8 cellular contexts compared by ENCODE assay signal in genomic region chr1:228664399-228664914, GRCh38.
DNase-seq lines count a peak whose midpoint lies in the region; ATAC-seq, FAIRE-seq and TF ChIP-seq lines count a peak whose summit lies in the region.

No MANE protein-coding gene starts in this region.

- H2AK5ac ChIP-seq in H1 (ENCODE audit: low read depth, low read length) = no peak overlapping the region

- H3K4me1 ChIP-seq in H1 (replicated peaks in 1 of 4; ENCODE audit: control insufficient read depth in 3 of 4, insufficient read depth in 4 of 4, low read length in 3 of 4) = peaks cover 0 to 2% (median 0%) of the 10 kb centered on the region in 4 experiments; a peak in 1 of 7 replicates

- H2BK12ac ChIP-seq in H1 (ENCODE audit: low read depth, low read length) = no peak overlapping the region

- WGBS in H1 (ENCODE audit: extremely low coverage in 1 of 2, insufficient coverage in 1 of 2, insufficient read length in 1 of 2, insufficient replicate concordance in 2 of 2, low coverage in 1 of 2, low lambda C conversion rate in 2 of 2, missing lambda C conversion rate in 1 of 2), 2 experiments = 51% methylated on average over 14 of the region's 14 CpGs; no CpG with 5 or more reads in 1 of the 2 experiments

- H4K5ac ChIP-seq in H1 (ENCODE audit: insufficient read length, low read depth, low read length) = no peak overlapping the region

- H3K9me3 Mint-ChIP-seq in CD14-positive monocyte (peaks cover 0 to 7% (median 3%) of the 10 kb centered on the region in 7 donors), mesothelial cell of epicardium (peaks cover 7% of the 10 kb centered on the region)
- no peaks in the 10 kb centered on the region for H3K9me3 Mint-ChIP-seq in activated CD8-positive, alpha-beta T cell treated with anti-CD3 and anti-CD28 coated beads for 36 hours

- H3K79me1 ChIP-seq in H1 (ENCODE audit: low read depth, low read length) = no peaks in the 10 kb centered on the region

- no peak overlapping the region for H3K23ac ChIP-seq in H1 (ENCODE audit: insufficient read length)

- no peaks in the 10 kb centered on the region for H3K23me2 ChIP-seq in H1 (ENCODE audit: low read depth, low read length)

- no peaks in the 10 kb centered on the region for H3K36me3 ChIP-seq in H1 (ENCODE audit: control insufficient read depth in 2 of 4, insufficient read depth in 4 of 4, low read length in 3 of 4)

- POLR2A ChIA-PET in activated CD8-positive, alpha-beta T cell treated with anti-CD3 and anti-CD28 coated beads for 36 hours (lab: Charles Lee) = no interaction called here
- POLR2A ChIA-PET in H1 (lab: Charles Lee; ENCODE audit: partially characterized antibody) = interaction anchor here (1.5 kb wide), 1 partner anchor 590 kb away, joined by 3 read pairs; no protein-coding TSS in a partner anchor

- H4K91ac ChIP-seq in H1 (replicated peaks; ENCODE audit: insufficient read length, low read length) = no peak overlapping the region

- H3K4me3 ChIP-seq in H1 (ENCODE audit: extremely low read depth in 1 of 4, insufficient read depth in 2 of 4, low read depth in 3 of 4, low read length in 4 of 4) = no peak overlapping the region

- no peak overlapping the region for H2BK15ac ChIP-seq in H1 (ENCODE audit: low read length)

- H3K4me3 Mint-ChIP-seq in CD14-positive monocyte (no peak overlapping the region), mesothelial cell of epicardium (no peak overlapping the region)
- no peak overlapping the region for H3K4me3 Mint-ChIP-seq in activated CD8-positive, alpha-beta T cell treated with anti-CD3 and anti-CD28 coated beads for 36 hours

- no peak overlapping the region for H3K56ac ChIP-seq in H1 (replicated peaks; ENCODE audit: insufficient read length, low read depth, low read length)

- DNase-seq in CD14-positive monocyte (ENCODE audit: low spot score) = peak; percentile 58
- DNase-seq in HPDE6-E6E7 (ENCODE audit: extremely low spot score) = peak; percentile 53
- DNase-seq in NCI-H82 treated with DMSO at 0.1 percent for 48 hours (lab: John Stamatoyannopoulos, UW; ENCODE audit: unreplicated experiment) = peak; percentile 75
- peak; percentile 88 for DNase-seq in activated CD8-positive, alpha-beta T cell treated with anti-CD3 and anti-CD28 coated beads for 36 hours
- peak; percentile 53 to 91 for DNase-seq in H1 (ENCODE audit: low read depth in 1 of 2, low spot score in 2 of 2)
- DNase-seq in mesothelial cell of epicardium (ENCODE audit: low spot score in 2 of 2, unreplicated experiment in 2 of 2) = peak; percentile 57 to 85
- DNase-seq in stimulated activated CD8-positive, alpha-beta memory T cell treated with anti-CD3 and anti-CD28 coated beads, Interleukin-4, amount 100 ng/mL, for 24 hours (ENCODE audit: low read depth) = peak; percentile 62

- H2BK5ac ChIP-seq in H1 (ENCODE audit: low read depth, low read length) = no peak overlapping the region

- TF ChIP-seq CTCF in CD14-positive monocyte (IDR thresholded peaks at IDR 0.05) (peak; percentile 88), H1 (IDR thresholded peaks at IDR 0.05; ENCODE audit: control extremely low read depth in 1 of 3, insufficient read depth in 1 of 3, low read depth in 1 of 3, low read length in 3 of 3) (peak; percentile 34 to 71 (median 64)), mesothelial cell of epicardium (IDR thresholded peaks at IDR 0.05; ENCODE audit: unreplicated experiment) (peak; percentile 85)
- TF ChIP-seq CTCF in activated CD8-positive, alpha-beta T cell treated with anti-CD3 and anti-CD28 coated beads for 36 hours (IDR thresholded peaks at IDR 0.05) = peak; percentile 91

- no peak overlapping the region for H3K4ac ChIP-seq in H1 (replicated peaks; ENCODE audit: insufficient read length, low read depth, low read length)

- H3K36me3 Mint-ChIP-seq in CD14-positive monocyte = no peaks in the 10 kb centered on the region
- H3K36me3 Mint-ChIP-seq in activated CD8-positive, alpha-beta T cell treated with anti-CD3 and anti-CD28 coated beads for 36 hours (ENCODE audit: low read depth) = no peaks in the 10 kb centered on the region
- no peaks in the 10 kb centered on the region for H3K36me3 Mint-ChIP-seq in mesothelial cell of epicardium

- H3K27ac Mint-ChIP-seq in CD14-positive monocyte = no peak overlapping the region
- H3K27ac Mint-ChIP-seq in activated CD8-positive, alpha-beta T cell treated with anti-CD3 and anti-CD28 coated beads for 36 hours = no peak overlapping the region
- H3K27ac Mint-ChIP-seq in mesothelial cell of epicardium = no peak overlapping the region

- H3K4me1 Mint-ChIP-seq in CD14-positive monocyte (peaks cover 8% of the 10 kb centered on the region), mesothelial cell of epicardium (peaks cover 9% of the 10 kb centered on the region)
- H3K4me1 Mint-ChIP-seq in activated CD8-positive, alpha-beta T cell treated with anti-CD3 and anti-CD28 coated beads for 36 hours (ENCODE audit: low read depth) = no peaks in the 10 kb centered on the region

- no peaks in the 10 kb centered on the region for H3K9me3 ChIP-seq in H1 (ENCODE audit: insufficient read depth in 2 of 2, low read depth in 1 of 2, low read length in 1 of 2)

- H3K18ac ChIP-seq in H1 (ENCODE audit: extremely low read depth, low read length) = no peak overlapping the region

- H2BK120ac ChIP-seq in H1 (replicated peaks; ENCODE audit: low read depth, low read length) = no peak overlapping the region

- TF ChIP-seq RAD21 in H1 (IDR thresholded peaks at IDR 0.05 in 1 of 2, conservative IDR thresholded peaks at IDR 0.05 in 1 of 2; ENCODE audit: low read depth in 2 of 2, low read length in 2 of 2) = peak; percentile 90 to 94

- no peak overlapping the region for H3K4me2 ChIP-seq in H1 (ENCODE audit: insufficient read depth in 1 of 2, low read depth in 2 of 2, low read length in 2 of 2)

- no peak overlapping the region for H3K27ac ChIP-seq in H1 (ENCODE audit: low read depth, low read length)

- H3K27me3 Mint-ChIP-seq in CD14-positive monocyte (ENCODE audit: low read depth in 3 of 3) (peaks cover 9 to 15% (median 11%) of the 10 kb centered on the region in 3 donors), mesothelial cell of epicardium (ENCODE audit: low read depth) (no peaks in the 10 kb centered on the region)
- H3K27me3 Mint-ChIP-seq in activated CD8-positive, alpha-beta T cell treated with anti-CD3 and anti-CD28 coated beads for 36 hours = peaks cover 3% of the 10 kb centered on the region

- peak; percentile 30 for ATAC-seq in activated CD8-positive, alpha-beta T cell treated with anti-CD3 and anti-CD28 coated beads for 36 hours
- no peak for ATAC-seq in GM21423 (IDR thresholded peaks at IDR 0.05; ENCODE audit: unreplicated experiment)

- H4K8ac ChIP-seq in H1 (ENCODE audit: extremely low read depth, insufficient read depth, low read length) = no peak overlapping the region

- H4K20me1 ChIP-seq in H1 (replicated peaks in 1 of 2; ENCODE audit: control insufficient read depth in 1 of 2, insufficient read depth in 2 of 2, low read length in 2 of 2) = no peaks in the 10 kb centered on the region

- FAIRE-seq in H1 (lab: Jason Lieb, UNC) = peak; percentile 69

- H3K79me2 ChIP-seq in H1 (ENCODE audit: control insufficient read depth in 1 of 2, insufficient read depth in 2 of 2, low read length in 2 of 2) = no peaks in the 10 kb centered on the region

- H2AFZ ChIP-seq in H1 (ENCODE audit: low read length) = no peak overlapping the region

- CTCF ChIA-PET in activated CD8-positive, alpha-beta T cell treated with anti-CD3 and anti-CD28 coated beads for 36 hours (lab: Charles Lee) = interaction anchor here (0.6 to 2.7 kb wide), 32 partner anchors 8 to 819 kb away, joined by 3 to 53 read pairs (median 4); partner anchors contain the start of gene RHOU
- CTCF ChIA-PET in H1 (lab: Charles Lee; ENCODE audit: partially characterized antibody) = interaction anchor here (0.7 to 3.0 kb wide), 27 partner anchors 14 to 832 kb away, joined by 3 to 33 read pairs (median 5); partner anchors contain the start of gene RHOU

- no peak overlapping the region for H3K9ac ChIP-seq in H1 (replicated peaks in 1 of 4; ENCODE audit: extremely low read depth in 1 of 4, low read depth in 3 of 4, low read length in 3 of 4)

- no peaks in the 10 kb centered on the region for H3K27me3 ChIP-seq in H1 (replicated peaks in 1 of 4; ENCODE audit: control insufficient read depth in 3 of 4, extremely low read depth in 1 of 4, insufficient read depth in 3 of 4, low read length in 3 of 4)

- H2BK20ac ChIP-seq in H1 (ENCODE audit: low read length) = no peak overlapping the region

- no peak for TF ChIP-seq POLR2A in H1 (IDR thresholded peaks at IDR 0.05; ENCODE audit: control extremely low read depth in 1 of 2, low read depth in 2 of 2, low read length in 2 of 2)

- TF ChIP-seq EP300 in H1 (IDR thresholded peaks at IDR 0.05; ENCODE audit: borderline replicate concordance in 1 of 2, low read depth in 2 of 2, low read length in 2 of 2) = no peak

- intact Hi-C loops in CD14-positive monocyte (cut with micrococcal nuclease) = loop anchor here in 1 of 2 donors (2.0 kb wide), 1 partner anchor 818 kb away; no protein-coding TSS in a partner anchor
- intact Hi-C loops in activated CD8-positive, alpha-beta T cell treated with anti-CD3 and anti-CD28 coated beads for 36 hours (cut with micrococcal nuclease) = loop anchor here (1.0 kb wide), 1 partner anchor 563 kb away; no protein-coding TSS in a partner anchor

- H3K14ac ChIP-seq in H1 (ENCODE audit: insufficient read length) = no peak overlapping the region

TF ChIP-seq in H1, 55 proteins besides CTCF, POLR2A, EP300 and RAD21:
- TF ChIP-seq CREB1 (IDR thresholded peaks at IDR 0.05) (no peak), ATF3 (IDR thresholded peaks at IDR 0.05; ENCODE audit: insufficient read depth, low read depth, low read length) (no peak), CEBPB (IDR thresholded peaks at IDR 0.05; ENCODE audit: low read depth, low read length) (peak; percentile 80)
